10 cellular contexts compared by ENCODE assay signal in genomic region chr14:102927346-102927877, GRCh38. TPM values are rescaled to one million over a fixed set of nuclear protein-coding genes. Genes with fewer than 3 reads are reported as not detected.
DNase-seq lines count a peak whose midpoint lies in the region; ATAC-seq and TF ChIP-seq lines count a peak whose summit lies in the region.
"Had no signal": no experiment of that assay in that cellular context is flagged by ENCODE, and none has a peak within 500 bp of the region (broad histone marks: within the 10 kb centered on the region; RNA-seq: fewer than 3 reads in every experiment).

No MANE protein-coding gene starts in this region.

- no peaks in the 10 kb centered on the region for H3K79me2 ChIP-seq in osteoblast (ENCODE audit: insufficient read depth, low read length)

- H3K4me2 ChIP-seq in osteoblast (ENCODE audit: insufficient read depth, low read length) = no peak overlapping the region

- no peaks in the 10 kb centered on the region for H3K9me3 Mint-ChIP-seq in CD8-positive, alpha-beta T cell

- no peaks in the 10 kb centered on the region for H3K36me3 Mint-ChIP-seq in CD8-positive, alpha-beta T cell

- H3K27me3 ChIP-seq in CD8-positive, alpha-beta T cell (ENCODE audit: insufficient read depth, low read length) = peaks cover 8% of the 10 kb centered on the region
- H3K27me3 ChIP-seq in osteoblast (ENCODE audit: insufficient read depth, low read length) = peaks cover 82% of the 10 kb centered on the region

- peaks cover 20% of the 10 kb centered on the region for H4K20me1 ChIP-seq in osteoblast (ENCODE audit: insufficient read depth, low read length)

- intact Hi-C loops in CD8-positive, alpha-beta T cell (cut with DNase I, micrococcal nuclease) = loop anchor here in 1 of 2 experiments (5.0 kb wide), 1 partner anchor 405 kb away; the partner anchor contains the start of gene EIF5

- H2AFZ ChIP-seq in osteoblast (ENCODE audit: low read length) = no peak overlapping the region

- TF ChIP-seq CTCF in CD8-positive, alpha-beta T cell (IDR thresholded peaks at IDR 0.05) = no peak
- no peak for TF ChIP-seq CTCF in osteoblast (IDR thresholded peaks at IDR 0.05; ENCODE audit: extremely low read depth, low read depth, low read length)

- POLR2A ChIA-PET in CD8-positive, alpha-beta T cell (lab: Charles Lee) = no interaction called here

- no peak overlapping the region for H3K4me3 ChIP-seq in CD8-positive, alpha-beta T cell (ENCODE audit: low read depth, low read length)
- H3K4me3 ChIP-seq in iPS-11a (ENCODE audit: low read depth, low read length) (peak overlapping the region; percentile 45), osteoblast (ENCODE audit: insufficient read depth, low read length) (no peak overlapping the region)

- no peaks in the 10 kb centered on the region for H3K9me3 ChIP-seq in CD8-positive, alpha-beta T cell (ENCODE audit: low read length)
- H3K9me3 ChIP-seq in osteoblast (ENCODE audit: low read depth, low read length) = no peaks in the 10 kb centered on the region
- H3K9me3 ChIP-seq: BE2C had no signal

- peak overlapping the region; percentile 79 for H3K4me3 Mint-ChIP-seq in CD8-positive, alpha-beta T cell

- DNase-seq in CD8-positive, alpha-beta T cell = no peak
- DNase-seq in NCI-H69 (lab: John Stamatoyannopoulos, UW) (peak; percentile 16), osteoblast (ENCODE audit: insufficient read length, low spot score, missing footprints) (peak; percentile 66), NCI-H748 (lab: John Stamatoyannopoulos, UW; ENCODE audit: unreplicated experiment) (no peak), putamen (ENCODE audit: low spot score) (no peak)
- no peak for DNase-seq in stimulated activated CD4-positive, alpha-beta T cell treated with anti-CD3 and anti-CD28 coated beads, Interleukin-4, amount 100 ng/mL, for 24 hours
- DNase-seq: BE2C, NCI-H187 treated with DMSO at 0.1 percent for 48 hours had no signal

- no peak overlapping the region for H3K27ac Mint-ChIP-seq in CD8-positive, alpha-beta T cell

- H3K27ac ChIP-seq in CD8-positive, alpha-beta T cell (ENCODE audit: low read depth, low read length) = no peak overlapping the region
- H3K27ac ChIP-seq in osteoblast (ENCODE audit: low read depth, low read length) = no peak overlapping the region

- CTCF ChIA-PET in CD8-positive, alpha-beta T cell (lab: Charles Lee) = no interaction called here

- peaks cover 40% of the 10 kb centered on the region for H3K4me1 ChIP-seq in CD8-positive, alpha-beta T cell (ENCODE audit: insufficient read depth, low read length)
- H3K4me1 ChIP-seq in osteoblast (ENCODE audit: insufficient read depth, low read length) = peaks cover 6% of the 10 kb centered on the region
- H3K4me1 ChIP-seq: BE2C had no signal

- no peak for ATAC-seq in CD8-positive, alpha-beta T cell
- ATAC-seq in HG03432 (IDR thresholded peaks at IDR 0.05; ENCODE audit: unreplicated experiment) = no peak

- H3K4me1 Mint-ChIP-seq in CD8-positive, alpha-beta T cell (ENCODE audit: low read depth) = peaks cover 15% of the 10 kb centered on the region

- peaks cover 13% of the 10 kb centered on the region for H3K27me3 Mint-ChIP-seq in CD8-positive, alpha-beta T cell (ENCODE audit: low read depth)

- no peaks in the 10 kb centered on the region for H3K36me3 ChIP-seq in CD8-positive, alpha-beta T cell (ENCODE audit: insufficient read depth, low read length)
- no peaks in the 10 kb centered on the region for H3K36me3 ChIP-seq in osteoblast (ENCODE audit: insufficient read depth, low read length)
- H3K36me3 ChIP-seq: BE2C had no signal

RNA-seq across cellular contexts. Expression of gene AMN, which starts 4.9 kb away (rescaled TPM):
- total RNA-seq in CD8-positive, alpha-beta T cell = 1 to 10 TPM; 4.0 to 4.3 TPM
- under 0.01 and 0.29 TPM in 2 replicates for total RNA-seq in osteoblast

Comparison
In these comparisons a context has a peak if more than half of its experiments do, and no peak if none do; other contexts are left out.
1. DNase-seq: peak in NCI-H69 (single experiment) and osteoblast (single experiment); none in CD8-positive, alpha-beta T cell (0 of 7), NCI-H748 (single experiment), putamen (single experiment) and stimulated activated CD4-positive, alpha-beta T cell treated with anti-CD3 and anti-CD28 coated beads, Interleukin-4, amount 100 ng/mL, for 24 hours (single experiment).